Comparison of ENCODE assay signal across 28 cellular contexts in genomic region chr13:101308247-101309013, GRCh38.
A peak's percentile ranks its signal among the peaks of the same experiment; 100 is the strongest.
DNase-seq lines count a peak whose midpoint lies in the region; TF ChIP-seq lines count a peak whose summit lies in the region.
"Had no signal": no experiment of that assay in that cellular context is flagged by ENCODE, and none has a peak within 500 bp of the region (broad histone marks: within the 10 kb centered on the region; RNA-seq: fewer than 3 reads in every experiment).

No MANE protein-coding gene starts in this region.

- H3K9me3 ChIP-seq in Karpas-422 (ENCODE audit: low read length) (no peaks in the 10 kb centered on the region), ascending aorta (no peaks in the 10 kb centered on the region), tibial artery (no peaks in the 10 kb centered on the region), SJCRH30 (replicated peaks) (no peaks in the 10 kb centered on the region)
- H3K9me3 ChIP-seq: pancreas, tibial nerve had no signal

- H3K27me3 ChIP-seq in Karpas-422 (ENCODE audit: low read length) = no peaks in the 10 kb centered on the region
- no peaks in the 10 kb centered on the region for H3K27me3 ChIP-seq in ascending aorta
- no peaks in the 10 kb centered on the region for H3K27me3 ChIP-seq in tibial artery
- H3K27me3 ChIP-seq in SJCRH30 = no peaks in the 10 kb centered on the region
- H3K27me3 ChIP-seq: hepatocyte, left lung, pancreas, tibial nerve had no signal

- H4K20me1 ChIP-seq in Karpas-422 (ENCODE audit: insufficient read depth, low read depth, low read length) = no peaks in the 10 kb centered on the region

- H3K9ac ChIP-seq in Karpas-422 (ENCODE audit: low read length) = no peak overlapping the region

- no peak overlapping the region for H3K27ac ChIP-seq in Karpas-422 (ENCODE audit: low read length)
- peak overlapping the region; percentile 73 to 80 for H3K27ac ChIP-seq in ascending aorta
- peak overlapping the region; percentile 63 to 72 for H3K27ac ChIP-seq in tibial artery
- H3K27ac ChIP-seq in SJCRH30 = no peak overlapping the region
- H3K27ac ChIP-seq: hepatocyte, HL-60, left lung, pancreas, tibial nerve, WERI-Rb-1 had no signal

- H3K79me2 ChIP-seq in Karpas-422 (ENCODE audit: low read length) = no peaks in the 10 kb centered on the region
- H3K79me2 ChIP-seq: hepatocyte had no signal

- H2AFZ ChIP-seq in Karpas-422 (ENCODE audit: low read length) = 0 out of 2 replicates have a peak overlapping the region, but pooled peaks have one; percentile 20
- H2AFZ ChIP-seq: hepatocyte had no signal

- TF ChIP-seq CTCF in ascending aorta (IDR thresholded peaks at IDR 0.05) (no peak), tibial artery (IDR thresholded peaks at IDR 0.05) (no peak)

- H3K4me3 ChIP-seq in Karpas-422 (ENCODE audit: low read length) (no peak overlapping the region), ascending aorta (no peak overlapping the region), tibial artery (no peak overlapping the region), SJCRH30 (no peak overlapping the region)
- H3K4me3 ChIP-seq: hepatocyte, left lung, pancreas, tibial nerve had no signal

- peaks cover 2% of the 10 kb centered on the region for H3K4me1 ChIP-seq in Karpas-422 (ENCODE audit: low read length)
- H3K4me1 ChIP-seq in ascending aorta = peaks cover 0 to 29% of the 10 kb centered on the region in 2 donors
- peaks cover 0 to 49% (median 21%) of the 10 kb centered on the region in 4 donors for H3K4me1 ChIP-seq in tibial artery
- no peaks in the 10 kb centered on the region for H3K4me1 ChIP-seq in SJCRH30
- H3K4me1 ChIP-seq: left lung, pancreas had no signal

- intact Hi-C loops in ascending aorta (cut with DNase I) = loop anchor here (5.0 to 10.0 kb wide), 3 partner anchors 94 to 1086 kb away; partner anchors contain the start of gene ITGBL1
- intact Hi-C loops in tibial artery (cut with DNase I; ENCODE audit: low total_unique reads) = loop anchor here (10.0 kb wide), 1 partner anchor 146 kb away; the partner anchor contains the start of gene ITGBL1
- intact Hi-C loops in posterior cingulate gyrus (cut with DNase I) = no loop called here

- H3K9me2 ChIP-seq in Karpas-422 (replicated peaks; ENCODE audit: insufficient read depth, low read length) = no peaks in the 10 kb centered on the region

- H3K4me2 ChIP-seq in Karpas-422 (ENCODE audit: low read depth, low read length, poor library complexity, severe bottlenecking) = no peak overlapping the region
- H3K4me2 ChIP-seq: hepatocyte had no signal

- DNase-seq in Karpas-422 (no peak), ascending aorta (ENCODE audit: low spot score in 2 of 2) (no peak), iris pigment epithelial cell (ENCODE audit: low read depth) (peak; percentile 39), tibial artery (no peak), posterior cingulate gyrus (no peak), germinal center (ENCODE audit: low spot score) (no peak), SJCRH30 (no peak)
- no peak for DNase-seq in activated naive CD4-positive, alpha-beta T cell (lab: John Stamatoyannopoulos, UW)
- DNase-seq: activated CD4-positive, alpha-beta T cell treated with anti-CD3 and anti-CD28 coated beads, Interleukin-2, amount 10 ng/mL, durations not matched to agents 24 days and 14 days; activated naive CD4-positive, alpha-beta T cell treated with anti-CD3 and anti-CD28 coated beads for 36 hours; activated T-cell treated with anti-CD3 and anti-CD28 coated beads, Interleukin-2, amount 50 U/mL, for 48 hours; anterior cingulate cortex; cerebellar nuclear complex; DMS53; H9; left lung; midbrain; NCI-H1105; NCI-H1930; NCI-H2227 treated with DMSO at 0.1 percent for 48 hours; NCI-H748 treated with DMSO at 0.1 percent for 48 hours; pancreas; right cardiac atrium; stimulated activated naive CD8-positive, alpha-beta T cell treated with anti-CD3 and anti-CD28 coated beads, Interleukin-15, Interleukin-2, amounts not matched to agents 100 U/mL and 50 U/mL, for 24 hours; WERI-Rb-1 had no signal

- H3K36me3 ChIP-seq in Karpas-422 (ENCODE audit: insufficient read depth, low read length) = no peaks in the 10 kb centered on the region
- H3K36me3 ChIP-seq in ascending aorta = no peaks in the 10 kb centered on the region
- no peaks in the 10 kb centered on the region for H3K36me3 ChIP-seq in tibial artery
- H3K36me3 ChIP-seq in SJCRH30 = no peaks in the 10 kb centered on the region
- H3K36me3 ChIP-seq: left lung, pancreas, tibial nerve, WERI-Rb-1 had no signal

Comparison
In these comparisons a context has a peak if more than half of its experiments do, and no peak if none do; other contexts are left out.
1. H3K27ac ChIP-seq: peak in ascending aorta (2 of 2) and tibial artery (2 of 2); none in Karpas-422 (single experiment) and SJCRH30 (single experiment).